In the genomic region with DNA sequence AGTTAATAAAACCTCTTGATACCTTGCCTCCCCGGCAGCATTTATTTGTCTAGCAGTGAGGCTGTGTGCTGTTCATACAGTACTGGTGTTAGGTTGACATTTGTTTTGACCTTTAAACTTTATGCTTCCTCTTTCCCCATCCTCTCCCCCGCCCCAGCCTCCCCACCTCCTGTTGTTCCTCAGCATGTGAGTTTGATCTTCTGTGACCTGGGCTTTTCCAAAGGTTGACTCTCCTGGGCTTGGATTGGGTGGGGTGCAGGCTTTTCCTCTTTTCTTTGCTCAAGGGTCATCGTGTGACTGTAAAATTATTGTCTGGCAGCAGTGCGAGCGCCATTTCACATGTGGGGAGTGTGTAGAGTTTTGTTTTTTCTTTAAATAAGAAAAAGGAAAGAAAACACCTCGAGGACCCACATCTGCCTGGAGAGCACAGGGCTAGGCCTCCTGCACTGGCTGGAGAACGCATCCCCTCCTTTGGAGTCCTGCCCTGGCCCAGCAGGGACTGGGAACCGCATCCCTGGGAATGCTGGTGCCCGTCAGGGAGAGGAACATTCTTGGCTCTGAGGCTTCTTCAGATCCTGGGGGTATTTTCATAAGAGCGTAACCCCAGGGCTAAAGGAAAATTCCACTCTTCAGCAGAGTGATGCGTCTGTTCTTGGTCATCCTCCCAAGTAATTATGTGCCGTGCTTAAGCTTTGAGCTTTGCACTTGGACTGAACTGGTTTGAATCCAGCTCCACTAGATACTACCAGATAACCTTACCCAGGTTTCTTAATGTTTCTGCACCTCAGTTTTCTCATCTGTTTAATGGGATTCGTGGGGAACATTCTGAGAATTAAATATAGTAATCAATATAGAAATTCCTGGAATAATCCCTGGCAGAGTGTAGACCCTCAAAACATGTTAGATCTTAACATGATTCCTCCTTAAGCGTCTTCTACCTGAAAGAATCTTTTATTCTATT, we compare ENCODE assay signal across 12 cellular contexts.
DNase-seq lines count a peak whose midpoint lies in the region; ATAC-seq and TF ChIP-seq lines count a peak whose summit lies in the region.
"Had no signal": no experiment of that assay in that cellular context is flagged by ENCODE, and none has a peak within 500 bp of the region (broad histone marks: within the 10 kb centered on the region; RNA-seq: fewer than 3 reads in every experiment).

No MANE protein-coding gene starts in this region.

- intact Hi-C loops in breast epithelium (cut with DNase I; ENCODE audit: low total_unique reads) (no loop called here), MCF 10A (cut with micrococcal nuclease) (no loop called here), esophagus muscularis mucosa (cut with DNase I) (no loop called here), uterus (cut with DNase I; ENCODE audit: low total_unique reads) (no loop called here)

- TF ChIP-seq EP300 in esophagus muscularis mucosa (IDR thresholded peaks at IDR 0.05), result no peak

- TF ChIP-seq CTCF in breast epithelium (IDR thresholded peaks at IDR 0.05) (no peak), MCF 10A (IDR thresholded peaks at IDR 0.05; ENCODE audit: unreplicated experiment) (no peak), esophagus muscularis mucosa (IDR thresholded peaks at IDR 0.05) (no peak), uterus (IDR thresholded peaks at IDR 0.05) (no peak)

- no peaks in the 10 kb centered on the region for H3K27me3 Mint-ChIP-seq in MCF 10A (ENCODE audit: insufficient read depth, unreplicated experiment)

- H3K4me3 Mint-ChIP-seq in MCF 10A (ENCODE audit: unreplicated experiment), result no peak overlapping the region

- no peak for ATAC-seq in esophagus mucosa

- WGBS in esophagus muscularis mucosa, result 68% methylated on average over 14 of the region's 14 CpGs

- H3K27me3 ChIP-seq in breast epithelium, result no peaks in the 10 kb centered on the region
- no peaks in the 10 kb centered on the region for H3K27me3 ChIP-seq in esophagus muscularis mucosa
- H3K27me3 ChIP-seq in muscle layer of colon (ENCODE audit: control insufficient read depth in 1 of 2, insufficient read depth in 2 of 2, low read length in 2 of 2), result no peaks in the 10 kb centered on the region
- H3K27me3 ChIP-seq in uterus, result no peaks in the 10 kb centered on the region

- H3K36me3 Mint-ChIP-seq in MCF 10A (ENCODE audit: insufficient read depth, unreplicated experiment), result no peaks in the 10 kb centered on the region

- TF ChIP-seq POLR2A in breast epithelium (IDR thresholded peaks at IDR 0.05), result no peak
- TF ChIP-seq POLR2A in esophagus muscularis mucosa (IDR thresholded peaks at IDR 0.05; ENCODE audit: low read depth), result no peak
- TF ChIP-seq POLR2A in uterus (IDR thresholded peaks at IDR 0.05), result no peak

- no peak overlapping the region for H3K4me3 ChIP-seq in breast epithelium
- H3K4me3 ChIP-seq in esophagus muscularis mucosa, result no peak overlapping the region
- no peak overlapping the region for H3K4me3 ChIP-seq in muscle layer of colon (ENCODE audit: low read depth in 1 of 2, low read length in 2 of 2)
- H3K4me3 ChIP-seq in uterus, result no peak overlapping the region

- BruUV-seq in MCF 10A (replicated peaks; lab: Mats Ljungman, UMichigan), result no TSS peak

- H3K27ac Mint-ChIP-seq in MCF 10A (ENCODE audit: low read depth, unreplicated experiment), result no peak overlapping the region

- H3K4me1 ChIP-seq in breast epithelium, result peaks cover 5% of the 10 kb centered on the region in 2 donors
- peaks cover 18 to 65% (median 48%) of the 10 kb centered on the region in 4 donors for H3K4me1 ChIP-seq in esophagus muscularis mucosa
- H3K4me1 ChIP-seq in muscle layer of colon (ENCODE audit: insufficient read depth, low read length), result peaks cover 73% of the 10 kb centered on the region
- H3K4me1 ChIP-seq in uterus, result no peaks in the 10 kb centered on the region

- CTCF ChIA-PET in MCF 10A (lab: Yijun Ruan, JAX), result interaction anchor here (0.6 kb wide), 1 partner anchor 292 kb away, joined by 3 read pairs; no protein-coding TSS in a partner anchor

- POLR2A ChIA-PET in MCF 10A (lab: Yijun Ruan, JAX), result no interaction called here

- H3K9me3 Mint-ChIP-seq in MCF 10A (ENCODE audit: unreplicated experiment), result no peaks in the 10 kb centered on the region

- H3K9ac ChIP-seq in muscle layer of colon (ENCODE audit: low read length), result no peak overlapping the region

- peak overlapping the region; percentile 10 to 40 for H3K27ac ChIP-seq in breast epithelium
- H3K27ac ChIP-seq in esophagus muscularis mucosa (replicated peaks in 1 of 4), result peak overlapping the region; percentile 25 to 61 (median 50)
- peak overlapping the region; percentile 54 for H3K27ac ChIP-seq in muscle layer of colon (ENCODE audit: low read depth, low read length)
- H3K27ac ChIP-seq in uterus, result peak overlapping the region; percentile 58 to 69

- H3K36me3 ChIP-seq in breast epithelium (no peaks in the 10 kb centered on the region), esophagus muscularis mucosa (no peaks in the 10 kb centered on the region), muscle layer of colon (ENCODE audit: insufficient read depth, low read length) (no peaks in the 10 kb centered on the region), uterus (no peaks in the 10 kb centered on the region)

- H3K9me3 ChIP-seq in breast epithelium (no peaks in the 10 kb centered on the region), esophagus muscularis mucosa (no peaks in the 10 kb centered on the region), muscle layer of colon (ENCODE audit: low read length) (no peaks in the 10 kb centered on the region), uterus (no peaks in the 10 kb centered on the region)

- H3K4me1 Mint-ChIP-seq in MCF 10A (ENCODE audit: insufficient read depth, unreplicated experiment), result no peaks in the 10 kb centered on the region

- DNase-seq in breast epithelium (ENCODE audit: low spot score in 2 of 2) (no peak), MCF 10A (ENCODE audit: unreplicated experiment) (no peak), esophagus muscularis mucosa (ENCODE audit: extremely low spot score) (no peak), uterus (peak; percentile 34 to 42), DMS 273 (lab: John Stamatoyannopoulos, UW; ENCODE audit: unreplicated experiment) (no peak)
- no peak for DNase-seq in stimulated activated naive CD4-positive, alpha-beta T cell (lab: John Stamatoyannopoulos, UW)
- DNase-seq: activated CD4-positive, CD25-positive, alpha-beta regulatory T cell treated with anti-CD3 and anti-CD28 coated beads, Interleukin-2, amount 50 U/mL, for 72 hours; Karpas-422; midbrain; stimulated activated CD4-positive, alpha-beta T cell treated with anti-CD3 and anti-CD28 coated beads, Interleukin-4, amount 100 ng/mL, for 24 hours had no signal

Comparison
In these comparisons a context has a peak if more than half of its experiments do, and no peak if none do; other contexts are left out.
1. DNase-seq: peak in uterus (2 of 2); none in breast epithelium (0 of 2), MCF 10A (single experiment), esophagus muscularis mucosa (single experiment), stimulated activated naive CD4-positive, alpha-beta T cell (0 of 6) and DMS 273 (single experiment).
2. Peak in every context shown above with its lines, with median percentiles within 50 percentile points of each other: H3K27ac ChIP-seq.